8 cellular contexts compared by ENCODE assay signal in the genomic region with DNA sequence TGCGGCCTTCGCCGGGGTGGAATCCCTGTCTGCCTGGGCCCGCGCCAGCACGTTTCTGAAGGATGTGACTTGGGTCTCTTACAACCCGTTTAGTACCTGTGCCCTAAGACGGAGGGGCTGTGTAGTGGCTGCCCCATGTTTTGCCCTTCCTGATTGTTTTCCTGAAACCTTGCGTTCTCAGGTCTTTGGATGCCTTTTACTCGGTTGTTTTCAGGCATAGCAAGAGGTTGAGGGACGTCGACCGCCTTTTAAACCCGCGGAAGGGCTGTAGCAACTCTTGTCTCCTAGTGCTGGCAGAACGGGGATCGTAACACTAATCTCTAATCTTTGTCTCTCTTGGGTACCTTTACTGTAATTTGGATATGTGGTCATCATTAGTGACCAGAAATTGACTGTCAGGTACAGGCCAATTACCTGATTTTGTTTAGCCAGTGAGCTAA. TPM values are rescaled to one million over a fixed set of nuclear protein-coding genes. Genes with fewer than 3 reads are reported as not detected.
DNase-seq lines count a peak whose midpoint lies in the region; ATAC-seq and TF ChIP-seq lines count a peak whose summit lies in the region.

No MANE protein-coding gene starts in this region.

- intact Hi-C loops in CD14-positive monocyte (cut with micrococcal nuclease): loop anchor here (5.0 to 10.0 kb wide), 2 partner anchors 68 to 630 kb away; a partner anchor contains a TSS
- intact Hi-C loops in breast epithelium (cut with DNase I; ENCODE audit: low total_unique reads): no loop called here

- peak overlapping the region; percentile 96 for H3K4me2 ChIP-seq in Loucy (ENCODE audit: low read depth, low read length, poor library complexity, severe bottlenecking)

- H3K9me3 Mint-ChIP-seq in CD14-positive monocyte: peaks cover 7 to 19% (median 11%) of the 10 kb centered on the region in 7 donors

- H3K9me3 ChIP-seq in Loucy (ENCODE audit: insufficient read depth, low read depth, low read length) (no peaks in the 10 kb centered on the region), breast epithelium (no peaks in the 10 kb centered on the region), mucosa of stomach (ENCODE audit: control insufficient read depth, low read length) (no peaks in the 10 kb centered on the region)

- H3K9me2 ChIP-seq in Loucy (replicated peaks; ENCODE audit: low read depth, low read length): no peaks in the 10 kb centered on the region

- no peaks in the 10 kb centered on the region for H3K36me3 ChIP-seq in Loucy (ENCODE audit: insufficient read depth, low read length)
- no peaks in the 10 kb centered on the region for H3K36me3 ChIP-seq in breast epithelium
- no peaks in the 10 kb centered on the region for H3K36me3 ChIP-seq in mucosa of stomach (ENCODE audit: control insufficient read depth, insufficient read depth, low read length)

- peak overlapping the region; percentile 93 for H2AFZ ChIP-seq in Loucy (ENCODE audit: low read length)

- H3K9ac ChIP-seq in Loucy (ENCODE audit: low read depth, low read length, poor library complexity, severe bottlenecking) (peak overlapping the region; percentile 98), mucosa of stomach (ENCODE audit: low read length) (peak overlapping the region; percentile 94)

- peaks cover 26% of the 10 kb centered on the region for H3K4me1 Mint-ChIP-seq in CD14-positive monocyte

- peaks cover 1 to 3% of the 10 kb centered on the region in 2 donors for H3K36me3 Mint-ChIP-seq in CD14-positive monocyte

- H3K27ac ChIP-seq in breast epithelium: peak overlapping the region; percentile 96 to 98

- no peaks in the 10 kb centered on the region for H3F3A ChIP-seq in Loucy (ENCODE audit: low read depth)

- no peak for TF ChIP-seq CTCF in CD14-positive monocyte (IDR thresholded peaks at IDR 0.05)
- no peak for TF ChIP-seq CTCF in Loucy (conservative IDR thresholded peaks at IDR 0.05; ENCODE audit: low read length)
- TF ChIP-seq CTCF in breast epithelium (IDR thresholded peaks at IDR 0.05): no peak

- DNase-seq in CD14-positive monocyte (ENCODE audit: low spot score) (no peak), breast epithelium (ENCODE audit: low spot score in 2 of 2) (peak; percentile 41 to 62), hippocampal formation (lab: John Stamatoyannopoulos, UW) (no peak), NCI-H128 (lab: John Stamatoyannopoulos, UW; ENCODE audit: unreplicated experiment) (no peak)

- H3K79me2 ChIP-seq in Loucy (ENCODE audit: insufficient read depth, low read length): peaks cover 63% of the 10 kb centered on the region

- H4K20me1 ChIP-seq in Loucy (ENCODE audit: insufficient read depth, low read length, poor library complexity, severe bottlenecking): peaks cover 23% of the 10 kb centered on the region

- H3K4me1 ChIP-seq in Loucy (ENCODE audit: insufficient read depth, low read length, poor library complexity, severe bottlenecking) (peaks cover 30% of the 10 kb centered on the region), breast epithelium (peaks cover 5% of the 10 kb centered on the region in 2 donors), mucosa of stomach (ENCODE audit: control insufficient read depth, insufficient read depth, low read length) (peaks cover 8% of the 10 kb centered on the region)

- no peak for TF ChIP-seq POLR2A in breast epithelium (IDR thresholded peaks at IDR 0.05)

- H3K4me3 ChIP-seq in Loucy (ENCODE audit: low read length, poor library complexity, severe bottlenecking): peak overlapping the region; percentile 87
- peak overlapping the region; percentile 81 to 99 (median 94) for H3K4me3 ChIP-seq in breast epithelium
- peak overlapping the region; percentile 88 for H3K4me3 ChIP-seq in mucosa of stomach (ENCODE audit: low read length)

- peak overlapping the region; percentile 92 to 93 for H3K4me3 Mint-ChIP-seq in CD14-positive monocyte

- H3K27me3 ChIP-seq in Loucy (ENCODE audit: insufficient read depth, low read length, poor library complexity, severe bottlenecking): no peaks in the 10 kb centered on the region
- H3K27me3 ChIP-seq in breast epithelium: no peaks in the 10 kb centered on the region
- no peaks in the 10 kb centered on the region for H3K27me3 ChIP-seq in mucosa of stomach (ENCODE audit: control insufficient read depth, insufficient read depth, low read length)

- H3K27ac Mint-ChIP-seq in CD14-positive monocyte: peak overlapping the region; percentile 86 to 96 (median 93)

- H3K27me3 Mint-ChIP-seq in CD14-positive monocyte (ENCODE audit: low read depth in 3 of 3): peaks cover 2 to 6% (median 5%) of the 10 kb centered on the region in 3 donors

- ATAC-seq in GM19397 (IDR thresholded peaks at IDR 0.05; ENCODE audit: unreplicated experiment): no peak
- no peak for ATAC-seq in HG02759 (IDR thresholded peaks at IDR 0.05; ENCODE audit: unreplicated experiment)

RNA-seq across cellular contexts. Expression of a gene that starts 0.7 kb away (rescaled TPM):
- polyA plus RNA-seq in CD14-positive monocyte: 1 to 10 TPM; 2.2 to 2.6 TPM
- total RNA-seq in breast epithelium: 1 to 10 TPM; 3.8 to 5.7 (median 5.2) TPM

RNA-seq across cellular contexts. Expression of a gene that starts 39.2 kb away (rescaled TPM):
- under 1 TPM in 1 of 2 donors, not detected in 1; 0.15 TPM for polyA plus RNA-seq in CD14-positive monocyte
- 10 to 100 TPM in 2 of 3 donors, 1 to 10 TPM in 1; 6.9 to 15.5 (median 12.8) TPM for total RNA-seq in breast epithelium

Comparison
In these comparisons a context has a peak if more than half of its experiments do, and no peak if none do; other contexts are left out.
1. DNase-seq: peak in breast epithelium (2 of 2); none in CD14-positive monocyte (single experiment), hippocampal formation (0 of 2) and NCI-H128 (single experiment).
2. Peak in every context shown above with its lines, with median percentiles within 50 percentile points of each other: H3K4me3 ChIP-seq.